10 cellular contexts compared by ENCODE assay signal in the genomic region with DNA sequence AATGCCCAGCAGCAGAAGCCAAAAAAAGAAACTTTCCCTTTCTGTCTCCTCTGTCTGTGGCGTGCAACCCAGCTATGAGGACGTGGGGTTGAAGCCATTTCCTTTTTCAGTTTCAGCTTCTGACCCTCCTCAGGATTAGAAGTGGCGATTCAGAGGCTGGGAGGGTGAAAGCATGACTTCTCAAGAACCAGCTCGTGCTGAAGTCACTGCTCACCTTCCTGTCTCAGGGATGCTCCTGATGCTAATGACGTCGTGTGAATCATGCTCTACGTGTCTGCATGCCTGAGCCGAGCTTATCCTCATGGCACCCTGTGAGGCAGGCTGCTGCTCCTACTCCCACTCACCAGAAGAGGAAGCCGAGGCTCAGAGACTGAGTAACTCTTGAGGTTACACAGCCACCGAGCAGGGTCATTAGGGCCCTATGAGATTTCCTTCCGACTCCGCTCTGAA. TPM values are rescaled to one million over a fixed set of nuclear protein-coding genes. Genes with fewer than 3 reads are reported as not detected.
A peak's percentile ranks its signal among the peaks of the same experiment; 100 is the strongest.
DNase-seq lines count a peak whose midpoint lies in the region; ATAC-seq, FAIRE-seq and TF ChIP-seq lines count a peak whose summit lies in the region.
"Had no signal": no experiment of that assay in that cellular context is flagged by ENCODE, and none has a peak within 500 bp of the region (broad histone marks: within the 10 kb centered on the region; RNA-seq: fewer than 3 reads in every experiment).

No MANE protein-coding gene starts in this region.

- intact Hi-C loops in ascending aorta (cut with DNase I): no loop called here

- FAIRE-seq in HTR-8/SVneo (lab: Jason Lieb, UNC): peak; percentile 87
- FAIRE-seq: A204.1, pancreas had no signal

- H3K36me3 ChIP-seq in brain microvascular endothelial cell (replicated peaks) (no peaks in the 10 kb centered on the region), ascending aorta (no peaks in the 10 kb centered on the region)
- H3K36me3 ChIP-seq: pancreas had no signal

- H3K4me3 ChIP-seq in brain microvascular endothelial cell (ENCODE audit: low read depth, low read length) (no peak overlapping the region), ascending aorta (no peak overlapping the region)
- H3K4me3 ChIP-seq: pancreas had no signal

- in situ Hi-C loops in brain microvascular endothelial cell (cut with HindIII; ENCODE audit: low pct_ligation_motif_present, low sequenced_read_pairs): no loop called here

- no peaks in the 10 kb centered on the region for H3K27me3 ChIP-seq in brain microvascular endothelial cell (replicated peaks)
- H3K27me3 ChIP-seq in ascending aorta: no peaks in the 10 kb centered on the region
- H3K27me3 ChIP-seq: pancreas had no signal

- no peaks in the 10 kb centered on the region for H3K4me1 ChIP-seq in ascending aorta
- H3K4me1 ChIP-seq: pancreas had no signal

- peak; percentile 20 for DNase-seq in NCI-H82 (lab: John Stamatoyannopoulos, UW)
- DNase-seq in NCI-H82 treated with DMSO at 0.1 percent for 48 hours (lab: John Stamatoyannopoulos, UW; ENCODE audit: unreplicated experiment): no peak
- DNase-seq in HTR-8/SVneo (ENCODE audit: insufficient read length, low spot score): peak; percentile 61
- peak; percentile 95 for DNase-seq in brain microvascular endothelial cell
- DNase-seq in renal cortical epithelial cell (ENCODE audit: low read depth): peak; percentile 79
- no peak for DNase-seq in ascending aorta (ENCODE audit: low spot score in 2 of 2)
- no peak for DNase-seq in activated naive CD4-positive, alpha-beta T cell (lab: John Stamatoyannopoulos, UW)

- H3K9me3 ChIP-seq in ascending aorta: no peaks in the 10 kb centered on the region
- H3K9me3 ChIP-seq: pancreas had no signal

- peak; percentile 78 for ATAC-seq in GM21529 (IDR thresholded peaks at IDR 0.05; ENCODE audit: unreplicated experiment)

- H3K27ac ChIP-seq in brain microvascular endothelial cell (peak overlapping the region; percentile 1), ascending aorta (no peak overlapping the region)
- H3K27ac ChIP-seq: pancreas had no signal

- TF ChIP-seq CTCF in brain microvascular endothelial cell (IDR thresholded peaks at IDR 0.05; ENCODE audit: low read depth, low read length, missing control alignments) (peak; percentile 17), ascending aorta (IDR thresholded peaks at IDR 0.05) (no peak)

RNA-seq across cellular contexts. Expression of a gene that starts 5.7 kb away (rescaled TPM):
- total RNA-seq in renal cortical epithelial cell: not detected in 2 replicates
- not detected for total RNA-seq in ascending aorta
- total RNA-seq: pancreas had no signal

RNA-seq across cellular contexts. Expression of a gene that starts 13.7 kb away (rescaled TPM):
- total RNA-seq in renal cortical epithelial cell: 15.7 and 20.1 TPM in 2 replicates
- 1.5 TPM for total RNA-seq in ascending aorta

RNA-seq across cellular contexts. Expression of a gene that starts 40.2 kb away (rescaled TPM):
- not detected in 2 replicates for total RNA-seq in renal cortical epithelial cell
- total RNA-seq in ascending aorta: not detected
- total RNA-seq: pancreas had no signal

RNA-seq across cellular contexts. Expression of a gene that starts 48.0 kb away (rescaled TPM):
- total RNA-seq in renal cortical epithelial cell (0.17 TPM in 1 of 2 replicates, not detected in the other), ascending aorta (1.8 TPM)

Comparison
In these comparisons a context has a peak if more than half of its experiments do, and no peak if none do; other contexts are left out.
1. DNase-seq: peak in NCI-H82 (single experiment), HTR-8/SVneo (single experiment), brain microvascular endothelial cell (single experiment) and renal cortical epithelial cell (single experiment); none in NCI-H82 treated with DMSO at 0.1 percent for 48 hours (single experiment), ascending aorta (0 of 2) and activated naive CD4-positive, alpha-beta T cell (0 of 4).